12 cellular contexts compared by ENCODE assay signal in genomic region chr15:43218908-43219706, GRCh38. TPM values are rescaled to one million over a fixed set of nuclear protein-coding genes. Genes with fewer than 3 reads are reported as not detected.
DNase-seq lines count a peak whose midpoint lies in the region; ATAC-seq and TF ChIP-seq lines count a peak whose summit lies in the region.
"Had no signal": no experiment of that assay in that cellular context is flagged by ENCODE, and none has a peak within 500 bp of the region (broad histone marks: within the 10 kb centered on the region; RNA-seq: fewer than 3 reads in every experiment).

No MANE protein-coding gene starts in this region.

- no peak overlapping the region for H3K4me3 ChIP-seq in lower lobe of right lung
- H3K4me3 ChIP-seq: SK-N-MC had no signal

- H3K9me3 Mint-ChIP-seq in activated CD8-positive, alpha-beta memory T cell treated with anti-CD3 and anti-CD28 coated beads, Interleukin-2, amount 10 ng/mL, durations not matched to agents 7 days and 5 days (ENCODE audit: low read depth): no peaks in the 10 kb centered on the region
- no peaks in the 10 kb centered on the region for H3K9me3 Mint-ChIP-seq in osteocyte (ENCODE audit: unreplicated experiment)

- TF ChIP-seq CTCF in osteocyte (IDR thresholded peaks at IDR 0.05) (peak; percentile 35), lower lobe of right lung (IDR thresholded peaks at IDR 0.05) (no peak)

- H3K36me3 ChIP-seq in lower lobe of right lung: no peaks in the 10 kb centered on the region

- no peak overlapping the region for H3K27ac ChIP-seq in lower lobe of right lung
- H3K27ac ChIP-seq: SK-N-MC had no signal

- no peaks in the 10 kb centered on the region for H3K4me1 Mint-ChIP-seq in activated CD8-positive, alpha-beta memory T cell treated with anti-CD3 and anti-CD28 coated beads, Interleukin-2, amount 10 ng/mL, durations not matched to agents 7 days and 5 days
- peaks cover 15% of the 10 kb centered on the region for H3K4me1 Mint-ChIP-seq in osteocyte (ENCODE audit: unreplicated experiment)

- ATAC-seq in activated CD8-positive, alpha-beta memory T cell treated with anti-CD3 and anti-CD28 coated beads, Interleukin-2, amount 10 ng/mL, durations not matched to agents 7 days and 5 days: no peak
- no peak for ATAC-seq in GM21381 (IDR thresholded peaks at IDR 0.05; ENCODE audit: unreplicated experiment)
- ATAC-seq in lower lobe of right lung: no peak
- ATAC-seq: CD8-positive, alpha-beta T cell had no signal

- H3K9me3 ChIP-seq in lower lobe of right lung: no peaks in the 10 kb centered on the region

- intact Hi-C loops in lower lobe of right lung (cut with DNase I): no loop called here

- no peaks in the 10 kb centered on the region for H3K4me1 ChIP-seq in lower lobe of right lung

- CTCF ChIA-PET in activated CD8-positive, alpha-beta memory T cell treated with anti-CD3 and anti-CD28 coated beads, Interleukin-2, amount 10 ng/mL, durations not matched to agents 7 days and 5 days (lab: Charles Lee): interaction anchor here (1.0 to 1.5 kb wide), 2 partner anchors 15 to 66 kb away, joined by 4 read pairs; no protein-coding TSS in a partner anchor

- peak overlapping the region; percentile 15 for H3K27ac Mint-ChIP-seq in activated CD8-positive, alpha-beta memory T cell treated with anti-CD3 and anti-CD28 coated beads, Interleukin-2, amount 10 ng/mL, durations not matched to agents 7 days and 5 days
- H3K27ac Mint-ChIP-seq in osteocyte (ENCODE audit: unreplicated experiment): peak overlapping the region; percentile 44
- H3K27ac Mint-ChIP-seq: CD8-positive, alpha-beta T cell had no signal

- no peaks in the 10 kb centered on the region for H3K27me3 ChIP-seq in lower lobe of right lung (ENCODE audit: low read depth)

- no peak for DNase-seq in activated CD8-positive, alpha-beta memory T cell treated with anti-CD3 and anti-CD28 coated beads, Interleukin-2, amount 10 ng/mL, durations not matched to agents 7 days and 5 days
- no peak for DNase-seq in activated CD8-positive, alpha-beta memory T cell treated with anti-CD3 and anti-CD28 coated beads, Interleukin-2, amount 50 U/mL, for 48 hours
- peak; percentile 51 for DNase-seq in NCI-H82 (lab: John Stamatoyannopoulos, UW)
- peak; percentile 71 for DNase-seq in epidermal melanocyte (ENCODE audit: insufficient read length, low spot score)
- no peak for DNase-seq in osteocyte (ENCODE audit: extremely low spot score, unreplicated experiment)
- DNase-seq in lower lobe of right lung: no peak
- DNase-seq in mucosa of gallbladder (ENCODE audit: low spot score): no peak
- DNase-seq: activated naive CD4-positive, alpha-beta T cell treated with Interleukin-2 at 50 U/mL for 16 hours; CD8-positive, alpha-beta T cell had no signal

- H3K36me3 Mint-ChIP-seq in activated CD8-positive, alpha-beta memory T cell treated with anti-CD3 and anti-CD28 coated beads, Interleukin-2, amount 10 ng/mL, durations not matched to agents 7 days and 5 days: no peaks in the 10 kb centered on the region
- H3K36me3 Mint-ChIP-seq in osteocyte (ENCODE audit: unreplicated experiment): no peaks in the 10 kb centered on the region
- H3K36me3 Mint-ChIP-seq: CD8-positive, alpha-beta T cell had no signal

- no peak overlapping the region for H3K4me3 Mint-ChIP-seq in activated CD8-positive, alpha-beta memory T cell treated with anti-CD3 and anti-CD28 coated beads, Interleukin-2, amount 10 ng/mL, durations not matched to agents 7 days and 5 days
- H3K4me3 Mint-ChIP-seq in osteocyte (ENCODE audit: unreplicated experiment): no peak overlapping the region
- H3K4me3 Mint-ChIP-seq: CD8-positive, alpha-beta T cell had no signal

- peaks cover 23% of the 10 kb centered on the region for H3K27me3 Mint-ChIP-seq in activated CD8-positive, alpha-beta memory T cell treated with anti-CD3 and anti-CD28 coated beads, Interleukin-2, amount 10 ng/mL, durations not matched to agents 7 days and 5 days
- peaks cover 39% of the 10 kb centered on the region for H3K27me3 Mint-ChIP-seq in osteocyte (ENCODE audit: unreplicated experiment)

RNA-seq across cellular contexts. Expression of gene EPB42, which starts 1.7 kb away (rescaled TPM):
- total RNA-seq in activated CD8-positive, alpha-beta memory T cell treated with anti-CD3 and anti-CD28 coated beads, Interleukin-2, amount 10 ng/mL, durations not matched to agents 7 days and 5 days: not detected
- total RNA-seq in osteocyte: not detected in 2 replicates
- not detected for total RNA-seq in lower lobe of right lung
- total RNA-seq in mucosa of gallbladder: 1.4 TPM
- total RNA-seq: CD8-positive, alpha-beta T cell; HT-29 had no signal

RNA-seq across cellular contexts. Expression of gene CCNDBP1, which starts 33.9 kb away (rescaled TPM):
- total RNA-seq in activated CD8-positive, alpha-beta memory T cell treated with anti-CD3 and anti-CD28 coated beads, Interleukin-2, amount 10 ng/mL, durations not matched to agents 7 days and 5 days: 10 to 100 TPM; 60.5 to 78.4 TPM
- total RNA-seq in osteocyte (39.4 and 39.6 TPM in 2 replicates), lower lobe of right lung (71.0 TPM), mucosa of gallbladder (62.0 TPM)

RNA-seq across cellular contexts. Expression of gene TGM5, which starts 47.6 kb away (rescaled TPM):
- total RNA-seq in activated CD8-positive, alpha-beta memory T cell treated with anti-CD3 and anti-CD28 coated beads, Interleukin-2, amount 10 ng/mL, durations not matched to agents 7 days and 5 days: 1 to 10 TPM in 1 of 2 experiments, under 1 TPM in 1; 0.91 to 1.1 TPM
- total RNA-seq in osteocyte: not detected in 2 replicates
- 0.32 TPM for total RNA-seq in lower lobe of right lung
- 0.26 TPM for total RNA-seq in mucosa of gallbladder
- total RNA-seq: CD8-positive, alpha-beta T cell; HT-29 had no signal

Comparison
In these comparisons a context has a peak if more than half of its experiments do, and no peak if none do; other contexts are left out.
1. DNase-seq: peak in NCI-H82 (single experiment) and epidermal melanocyte (single experiment); none in activated CD8-positive, alpha-beta memory T cell treated with anti-CD3 and anti-CD28 coated beads, Interleukin-2, amount 10 ng/mL, durations not matched to agents 7 days and 5 days (single experiment), activated CD8-positive, alpha-beta memory T cell treated with anti-CD3 and anti-CD28 coated beads, Interleukin-2, amount 50 U/mL, for 48 hours (single experiment), osteocyte (single experiment), lower lobe of right lung (single experiment) and mucosa of gallbladder (single experiment).